ENCODE assay signal across 2 cellular contexts in the genomic region with DNA sequence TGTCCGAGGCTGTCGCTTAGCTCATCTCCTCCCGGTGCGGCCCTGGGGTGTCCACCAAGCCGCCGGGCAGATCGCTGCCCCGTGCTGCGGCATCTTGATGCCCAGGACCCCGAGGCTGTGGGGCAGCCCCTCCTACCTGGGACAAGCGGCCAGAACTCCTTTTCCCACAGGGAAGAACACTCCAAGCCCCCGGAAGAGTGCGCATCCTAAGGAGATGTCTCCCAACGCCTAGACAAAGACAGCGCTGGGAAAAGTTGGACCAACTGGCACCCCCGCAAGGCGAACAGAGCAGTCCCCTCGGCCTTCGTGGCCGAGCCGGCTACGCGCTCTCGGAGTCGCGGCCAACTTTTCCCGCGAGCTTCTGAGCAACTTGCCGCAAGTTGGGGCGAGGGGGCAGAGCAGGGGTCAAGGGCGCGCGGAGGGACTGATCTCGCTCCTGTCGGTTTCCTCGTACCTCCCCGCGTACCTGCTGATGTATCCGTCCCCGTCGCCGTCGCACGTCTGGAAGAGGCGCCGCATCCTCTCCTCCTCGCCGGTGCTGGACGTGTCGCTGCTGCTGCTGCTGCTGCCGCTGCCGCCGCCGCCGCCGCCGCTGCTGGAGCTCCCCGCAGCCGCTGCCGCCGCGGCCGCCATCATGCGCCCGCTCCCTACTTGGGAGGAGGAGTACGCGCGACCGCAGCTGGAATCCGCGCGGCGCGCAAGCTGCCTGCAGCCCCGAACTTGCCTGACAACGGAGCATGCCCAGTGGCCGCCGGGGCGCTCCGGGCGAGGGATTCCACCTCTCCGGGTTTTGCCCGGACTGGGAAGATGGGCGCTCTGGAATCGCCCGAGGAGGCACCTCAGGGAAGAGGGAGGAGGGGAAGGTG.
TF ChIP-seq lines count a peak whose summit lies in the region.

A gene (minus strand): TSS at position 675 of the 866 bp plus-strand sequence.

TF ChIP-seq in HCT116, 20 proteins besides CTCF, POLR2A, EP300 and RAD21 (continued from another document):
- TF ChIP-seq, protein P1, sequence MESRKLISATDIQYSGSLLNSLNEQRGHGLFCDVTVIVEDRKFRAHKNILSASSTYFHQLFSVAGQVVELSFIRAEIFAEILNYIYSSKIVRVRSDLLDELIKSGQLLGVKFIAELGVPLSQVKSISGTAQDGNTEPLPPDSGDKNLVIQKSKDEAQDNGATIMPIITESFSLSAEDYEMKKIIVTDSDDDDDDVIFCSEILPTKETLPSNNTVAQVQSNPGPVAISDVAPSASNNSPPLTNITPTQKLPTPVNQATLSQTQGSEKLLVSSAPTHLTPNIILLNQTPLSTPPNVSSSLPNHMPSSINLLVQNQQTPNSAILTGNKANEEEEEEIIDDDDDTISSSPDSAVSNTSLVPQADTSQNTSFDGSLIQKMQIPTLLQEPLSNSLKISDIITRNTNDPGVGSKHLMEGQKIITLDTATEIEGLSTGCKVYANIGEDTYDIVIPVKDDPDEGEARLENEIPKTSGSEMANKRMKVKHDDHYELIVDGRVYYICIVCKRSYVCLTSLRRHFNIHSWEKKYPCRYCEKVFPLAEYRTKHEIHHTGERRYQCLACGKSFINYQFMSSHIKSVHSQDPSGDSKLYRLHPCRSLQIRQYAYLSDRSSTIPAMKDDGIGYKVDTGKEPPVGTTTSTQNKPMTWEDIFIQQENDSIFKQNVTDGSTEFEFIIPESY (IDR thresholded peaks at IDR 0.05; ENCODE audit: extremely low read depth, insufficient replicate concordance, low read length), result peak; percentile 63
- TF ChIP-seq EGR1 (IDR thresholded peaks at IDR 0.05; ENCODE audit: low read depth), result no peak
- TF ChIP-seq FOSL1 (IDR thresholded peaks at IDR 0.05; ENCODE audit: low read depth), result no peak
- TF ChIP-seq SP1 (IDR thresholded peaks at IDR 0.05; ENCODE audit: low read depth), result peak; percentile 55
- TF ChIP-seq, protein P2, sequence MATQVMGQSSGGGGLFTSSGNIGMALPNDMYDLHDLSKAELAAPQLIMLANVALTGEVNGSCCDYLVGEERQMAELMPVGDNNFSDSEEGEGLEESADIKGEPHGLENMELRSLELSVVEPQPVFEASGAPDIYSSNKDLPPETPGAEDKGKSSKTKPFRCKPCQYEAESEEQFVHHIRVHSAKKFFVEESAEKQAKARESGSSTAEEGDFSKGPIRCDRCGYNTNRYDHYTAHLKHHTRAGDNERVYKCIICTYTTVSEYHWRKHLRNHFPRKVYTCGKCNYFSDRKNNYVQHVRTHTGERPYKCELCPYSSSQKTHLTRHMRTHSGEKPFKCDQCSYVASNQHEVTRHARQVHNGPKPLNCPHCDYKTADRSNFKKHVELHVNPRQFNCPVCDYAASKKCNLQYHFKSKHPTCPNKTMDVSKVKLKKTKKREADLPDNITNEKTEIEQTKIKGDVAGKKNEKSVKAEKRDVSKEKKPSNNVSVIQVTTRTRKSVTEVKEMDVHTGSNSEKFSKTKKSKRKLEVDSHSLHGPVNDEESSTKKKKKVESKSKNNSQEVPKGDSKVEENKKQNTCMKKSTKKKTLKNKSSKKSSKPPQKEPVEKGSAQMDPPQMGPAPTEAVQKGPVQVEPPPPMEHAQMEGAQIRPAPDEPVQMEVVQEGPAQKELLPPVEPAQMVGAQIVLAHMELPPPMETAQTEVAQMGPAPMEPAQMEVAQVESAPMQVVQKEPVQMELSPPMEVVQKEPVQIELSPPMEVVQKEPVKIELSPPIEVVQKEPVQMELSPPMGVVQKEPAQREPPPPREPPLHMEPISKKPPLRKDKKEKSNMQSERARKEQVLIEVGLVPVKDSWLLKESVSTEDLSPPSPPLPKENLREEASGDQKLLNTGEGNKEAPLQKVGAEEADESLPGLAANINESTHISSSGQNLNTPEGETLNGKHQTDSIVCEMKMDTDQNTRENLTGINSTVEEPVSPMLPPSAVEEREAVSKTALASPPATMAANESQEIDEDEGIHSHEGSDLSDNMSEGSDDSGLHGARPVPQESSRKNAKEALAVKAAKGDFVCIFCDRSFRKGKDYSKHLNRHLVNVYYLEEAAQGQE (IDR thresholded peaks at IDR 0.05; ENCODE audit: low read depth), result no peak
- peak; percentile 32 for TF ChIP-seq TCF7L2 (IDR thresholded peaks at IDR 0.05; ENCODE audit: borderline replicate concordance, extremely low read depth, insufficient read depth, insufficient read length)
- no peak for TF ChIP-seq EZH2phosphoT487 (IDR thresholded peaks at IDR 0.05; ENCODE audit: borderline replicate concordance)
- TF ChIP-seq, protein P3, sequence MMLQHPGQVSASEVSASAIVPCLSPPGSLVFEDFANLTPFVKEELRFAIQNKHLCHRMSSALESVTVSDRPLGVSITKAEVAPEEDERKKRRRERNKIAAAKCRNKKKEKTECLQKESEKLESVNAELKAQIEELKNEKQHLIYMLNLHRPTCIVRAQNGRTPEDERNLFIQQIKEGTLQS (IDR thresholded peaks at IDR 0.05), result no peak
- no peak for TF ChIP-seq CEBPB (IDR thresholded peaks at IDR 0.05; ENCODE audit: low read depth)
- no peak for TF ChIP-seq SIN3A (IDR thresholded peaks at IDR 0.05; ENCODE audit: low read depth)
- TF ChIP-seq, protein P4, sequence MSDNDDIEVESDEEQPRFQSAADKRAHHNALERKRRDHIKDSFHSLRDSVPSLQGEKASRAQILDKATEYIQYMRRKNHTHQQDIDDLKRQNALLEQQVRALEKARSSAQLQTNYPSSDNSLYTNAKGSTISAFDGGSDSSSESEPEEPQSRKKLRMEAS (IDR thresholded peaks at IDR 0.05), result peak; percentile 63; the same call in 1 of the 2 replicates
- 0 out of 2 replicates have a peak, but pooled peaks have one; percentile 21 for TF ChIP-seq ZFX (IDR thresholded peaks at IDR 0.05)
- TF ChIP-seq EZH2 (IDR thresholded peaks at IDR 0.05), result no peak
- TF ChIP-seq CBX3 (IDR thresholded peaks at IDR 0.05; ENCODE audit: low read depth), result no peak
- TF ChIP-seq POLR2AphosphoS5 (IDR thresholded peaks at IDR 0.05; ENCODE audit: low read depth, low read length), result peak; percentile 42
- no peak for TF ChIP-seq ELF1 (IDR thresholded peaks at IDR 0.05; ENCODE audit: borderline replicate concordance, low read depth)
TF ChIP-seq in HCT116: peak in this region for 7.

TF ChIP-seq in neural cell, 6 proteins besides CTCF, POLR2A, EP300 and RAD21 (continued from another document):
- TF ChIP-seq, protein P2 (IDR thresholded peaks at IDR 0.05; ENCODE audit: borderline replicate concordance), result no peak
- TF ChIP-seq EZH2 (IDR thresholded peaks at IDR 0.05; ENCODE audit: borderline replicate concordance, insufficient read depth, low read length, poor library complexity, severe bottlenecking) (no peak), MXI1 (conservative IDR thresholded peaks at IDR 0.05; ENCODE audit: poor library complexity, severe bottlenecking) (peak; percentile 66), SMC3 (conservative IDR thresholded peaks at IDR 0.05; ENCODE audit: poor library complexity) (peak; percentile 61), TAF1 (IDR thresholded peaks at IDR 0.05; ENCODE audit: low read depth) (peak; percentile 67)
TF ChIP-seq in neural cell: peak in this region for 4.
